In the genomic region with DNA sequence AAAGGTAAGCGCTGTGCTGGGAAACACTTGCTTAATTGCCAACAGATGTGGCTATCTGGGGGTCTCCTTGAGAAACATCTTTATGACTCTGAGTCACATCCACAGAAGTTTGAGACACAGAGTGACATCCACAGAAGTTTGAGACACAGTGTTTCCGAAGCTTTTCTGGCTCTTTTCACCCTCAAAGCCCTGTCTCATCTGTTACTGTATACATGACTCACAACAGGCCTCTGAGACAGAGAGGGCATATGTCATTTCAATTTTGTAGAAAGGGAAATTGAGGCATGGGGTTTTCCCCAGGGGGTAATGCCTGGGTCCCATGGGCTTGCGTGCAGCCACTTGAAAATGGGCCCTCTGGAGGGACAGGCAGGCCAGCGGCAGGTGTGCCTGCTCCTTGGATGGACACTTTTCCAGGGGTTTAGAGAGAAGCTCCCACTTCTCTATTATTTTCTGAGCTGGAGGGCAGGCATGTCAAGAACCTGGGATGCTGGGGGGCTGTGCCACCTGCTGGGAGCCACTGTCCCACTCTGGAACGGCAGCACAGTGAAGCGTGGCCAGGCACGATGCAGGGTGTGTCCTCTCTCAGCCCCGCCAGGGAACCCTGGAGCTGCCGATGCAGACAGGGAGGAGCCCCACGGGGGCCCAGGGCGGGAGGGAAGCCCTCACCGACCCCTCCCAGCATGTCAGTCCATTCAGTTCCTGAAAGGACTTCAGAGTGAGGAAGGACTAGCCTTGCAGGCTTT, we compare ENCODE assay signal across 12 cellular contexts.
DNase-seq lines count a peak whose midpoint lies in the region; ATAC-seq and TF ChIP-seq lines count a peak whose summit lies in the region.
"Had no signal": no experiment of that assay in that cellular context is flagged by ENCODE, and none has a peak within 500 bp of the region (broad histone marks: within the 10 kb centered on the region; RNA-seq: fewer than 3 reads in every experiment).

No MANE protein-coding gene starts in this region.

- H3K4me1 ChIP-seq in A673 (ENCODE audit: insufficient read depth, low read length, poor library complexity, severe bottlenecking): no peaks in the 10 kb centered on the region
- H3K4me1 ChIP-seq: uterus had no signal

- no TSS peak for BruUV-seq in A673 (replicated peaks; lab: Mats Ljungman, UMichigan)

- 50 to 51% methylated on average over 10 to 12 of the region's 12 CpGs for WGBS in lower leg skin, 2 donors

- no peaks in the 10 kb centered on the region for H3K27me3 Mint-ChIP-seq in T-helper 17 cell
- H3K27me3 Mint-ChIP-seq in stimulated activated memory B cell treated with anti-CD40 and anti-IgM and Interleukin-4, amounts not matched to agents 10 μg/mL and 1 μg/mL and 100 μg/mL, for 72 hours: no peaks in the 10 kb centered on the region
- H3K27me3 Mint-ChIP-seq: naive thymus-derived CD4-positive, alpha-beta T cell had no signal

- TF ChIP-seq CTCF in AG10803 (conservative IDR thresholded peaks at IDR 0.05; ENCODE audit: low read length) (no peak), lower leg skin (IDR thresholded peaks at IDR 0.05) (no peak), GM20000 (IDR thresholded peaks at IDR 0.05; ENCODE audit: extremely low read depth, missing control alignments) (no peak), A673 (conservative IDR thresholded peaks at IDR 0.05; ENCODE audit: low read depth, low read length) (no peak)

- H3K36me3 ChIP-seq in A673 (ENCODE audit: insufficient read depth, low read length, poor library complexity, severe bottlenecking): no peaks in the 10 kb centered on the region
- H3K36me3 ChIP-seq: uterus had no signal

- no peaks in the 10 kb centered on the region for H3K36me3 Mint-ChIP-seq in T-helper 17 cell (ENCODE audit: low read depth)
- H3K36me3 Mint-ChIP-seq in stimulated activated memory B cell treated with anti-CD40 and anti-IgM and Interleukin-4, amounts not matched to agents 10 μg/mL and 1 μg/mL and 100 μg/mL, for 72 hours: no peaks in the 10 kb centered on the region
- H3K36me3 Mint-ChIP-seq: CD4-positive, CD25-positive, alpha-beta regulatory T cell had no signal

- peak overlapping the region; percentile 37 for H3K27ac Mint-ChIP-seq in T-helper 17 cell
- no peak overlapping the region for H3K27ac Mint-ChIP-seq in stimulated activated memory B cell treated with anti-CD40 and anti-IgM and Interleukin-4, amounts not matched to agents 10 μg/mL and 1 μg/mL and 100 μg/mL, for 72 hours

- H3K9me3 ChIP-seq in T-helper 17 cell (ENCODE audit: control insufficient read depth, low read length, poor library complexity, severe bottlenecking) (no peaks in the 10 kb centered on the region), A673 (ENCODE audit: low read depth, low read length, poor library complexity, severe bottlenecking) (no peaks in the 10 kb centered on the region)
- H3K9me3 ChIP-seq: uterus had no signal

- no peak overlapping the region for H3K4me3 Mint-ChIP-seq in T-helper 17 cell
- H3K4me3 Mint-ChIP-seq in stimulated activated memory B cell treated with anti-CD40 and anti-IgM and Interleukin-4, amounts not matched to agents 10 μg/mL and 1 μg/mL and 100 μg/mL, for 72 hours: no peak overlapping the region

- H3K4me3 ChIP-seq in AG10803 (ENCODE audit: low read length): no peak overlapping the region
- H3K4me3 ChIP-seq in lower leg skin (ENCODE audit: low read depth, poor library complexity, severe bottlenecking): no peak overlapping the region
- no peak overlapping the region for H3K4me3 ChIP-seq in A673 (ENCODE audit: low read depth, low read length, poor library complexity, severe bottlenecking)
- H3K4me3 ChIP-seq: uterus had no signal

- POLR2A ChIA-PET in A673 (lab: Charles Lee; ENCODE audit: low non-redundant PET): no interaction called here

- TF ChIP-seq POLR2A in lower leg skin (IDR thresholded peaks at IDR 0.05): no peak

- no peak overlapping the region for H3K27ac ChIP-seq in A673 (ENCODE audit: low read depth, low read length, poor library complexity, severe bottlenecking)
- H3K27ac ChIP-seq: RWPE1, uterus had no signal

- ATAC-seq in T-helper 17 cell: no peak
- no peak for ATAC-seq in stimulated activated memory B cell treated with anti-CD40 and anti-IgM and Interleukin-4, amounts not matched to agents 10 μg/mL and 1 μg/mL and 100 μg/mL, for 72 hours

- H3K9me3 Mint-ChIP-seq in stimulated activated memory B cell treated with anti-CD40 and anti-IgM and Interleukin-4, amounts not matched to agents 10 μg/mL and 1 μg/mL and 100 μg/mL, for 72 hours: peaks cover 2% of the 10 kb centered on the region

- DNase-seq in AG10803 (ENCODE audit: low read depth) (peak; percentile 3), EH (ENCODE audit: low read depth) (peak; percentile 27), T-helper 17 cell (no peak), lower leg skin (ENCODE audit: low spot score in 2 of 2) (peak; percentile 6 to 42), GM20000 (ENCODE audit: low spot score) (no peak), A673 (ENCODE audit: low spot score) (no peak), ureter (ENCODE audit: low spot score) (no peak)

- peaks cover 10% of the 10 kb centered on the region for H3K4me1 Mint-ChIP-seq in T-helper 17 cell
- peaks cover 16% of the 10 kb centered on the region for H3K4me1 Mint-ChIP-seq in stimulated activated memory B cell treated with anti-CD40 and anti-IgM and Interleukin-4, amounts not matched to agents 10 μg/mL and 1 μg/mL and 100 μg/mL, for 72 hours

- H3K27me3 ChIP-seq in A673 (replicated peaks; ENCODE audit: insufficient read depth, low read depth, low read length, poor library complexity): no peaks in the 10 kb centered on the region
- H3K27me3 ChIP-seq: uterus had no signal

- CTCF ChIA-PET in A673 (lab: Charles Lee): interaction anchor here (1.6 kb wide), 2 partner anchors 59 to 100 kb away, joined by 5 to 14 read pairs; no protein-coding TSS in a partner anchor

- intact Hi-C loops in lower leg skin (cut with DNase I; ENCODE audit: low total_unique reads) (no loop called here), A673 (cut with micrococcal nuclease; ENCODE audit: unreplicated experiment) (loop anchor here (1.0 kb wide), 1 partner anchor 101 kb away; no protein-coding TSS in a partner anchor)

Comparison
In these comparisons a context has a peak if more than half of its experiments do, and no peak if none do; other contexts are left out.
1. DNase-seq: peak in AG10803 (single experiment), EH (single experiment) and lower leg skin (2 of 2); none in T-helper 17 cell (0 of 3), GM20000 (single experiment), A673 (single experiment) and ureter (single experiment).